17 cellular contexts compared by ENCODE assay signal in the genomic region with DNA sequence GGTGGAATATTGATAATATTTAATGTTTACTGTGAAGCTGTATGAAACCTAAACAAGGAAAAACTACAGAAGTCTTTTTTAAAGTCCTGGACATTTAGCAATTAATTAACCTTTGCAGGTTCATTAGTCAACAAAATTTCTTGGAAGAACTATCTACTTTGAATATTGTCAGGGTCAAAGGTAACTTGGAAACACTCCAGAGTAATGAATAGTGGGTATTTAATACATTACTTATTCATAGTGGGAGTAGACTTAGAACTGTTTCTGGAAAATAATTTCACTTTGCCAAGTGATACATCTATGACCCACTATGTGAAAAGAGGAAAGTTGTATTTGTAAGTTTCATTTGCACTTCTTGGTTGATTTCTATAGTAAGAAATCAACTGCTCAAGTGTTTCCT.
"Had no signal": no experiment of that assay in that cellular context is flagged by ENCODE, and none has a peak within 500 bp of the region (broad histone marks: within the 10 kb centered on the region; RNA-seq: fewer than 3 reads in every experiment).

No MANE protein-coding gene starts in this region.

- H3K4me3 ChIP-seq: lung, ovary, thoracic aorta, tibial nerve, upper lobe of left lung had no signal

- H3K27ac ChIP-seq: ovary, thoracic aorta, tibial nerve, upper lobe of left lung had no signal

- DNase-seq: cerebellar nuclear complex; cortex of kidney; effector memory CD8-positive, alpha-beta T cell; left cardiac atrium; left ventricle myocardium superior; natural killer cell; occipital lobe; ovary; stimulated activated CD4-positive, alpha-beta T cell treated with anti-CD3 and anti-CD28 coated beads, Interleukin-2, amount 100 ng/mL, for 24 hours; stimulated activated CD4-positive, alpha-beta T cell treated with anti-CD3 and anti-CD28 coated beads, Interleukin-4, amount 100 ng/mL, for 4 hours; stimulated activated naive CD8-positive, alpha-beta T cell treated with anti-CD3 and anti-CD28 coated beads, Interleukin-15, Interleukin-2, amounts not matched to agents 100 U/mL and 50 U/mL, for 24 hours; upper lobe of left lung had no signal

- H3K9me3 ChIP-seq: ovary, thoracic aorta, upper lobe of left lung had no signal

- ATAC-seq: effector memory CD8-positive, alpha-beta T cell; left cardiac atrium; left ventricle myocardium superior; natural killer cell; sciatic nerve; stimulated activated memory B cell treated with anti-CD40 and anti-IgM and Interleukin-4, amounts not matched to agents 10 μg/mL and 1 μg/mL and 100 μg/mL, for 72 hours; stimulated activated naive CD8-positive, alpha-beta T cell treated with anti-CD3 and anti-CD28 coated beads, Interleukin-15, Interleukin-2, amounts not matched to agents 100 U/mL and 50 U/mL, for 24 hours had no signal

- H3K4me1 ChIP-seq: tibial nerve, upper lobe of left lung had no signal

- H3K36me3 ChIP-seq: ovary, thoracic aorta, tibial nerve, upper lobe of left lung had no signal

- H3K27me3 ChIP-seq: ovary, tibial nerve, upper lobe of left lung had no signal
